ENCODE assay signal across 8 cellular contexts in the genomic region with DNA sequence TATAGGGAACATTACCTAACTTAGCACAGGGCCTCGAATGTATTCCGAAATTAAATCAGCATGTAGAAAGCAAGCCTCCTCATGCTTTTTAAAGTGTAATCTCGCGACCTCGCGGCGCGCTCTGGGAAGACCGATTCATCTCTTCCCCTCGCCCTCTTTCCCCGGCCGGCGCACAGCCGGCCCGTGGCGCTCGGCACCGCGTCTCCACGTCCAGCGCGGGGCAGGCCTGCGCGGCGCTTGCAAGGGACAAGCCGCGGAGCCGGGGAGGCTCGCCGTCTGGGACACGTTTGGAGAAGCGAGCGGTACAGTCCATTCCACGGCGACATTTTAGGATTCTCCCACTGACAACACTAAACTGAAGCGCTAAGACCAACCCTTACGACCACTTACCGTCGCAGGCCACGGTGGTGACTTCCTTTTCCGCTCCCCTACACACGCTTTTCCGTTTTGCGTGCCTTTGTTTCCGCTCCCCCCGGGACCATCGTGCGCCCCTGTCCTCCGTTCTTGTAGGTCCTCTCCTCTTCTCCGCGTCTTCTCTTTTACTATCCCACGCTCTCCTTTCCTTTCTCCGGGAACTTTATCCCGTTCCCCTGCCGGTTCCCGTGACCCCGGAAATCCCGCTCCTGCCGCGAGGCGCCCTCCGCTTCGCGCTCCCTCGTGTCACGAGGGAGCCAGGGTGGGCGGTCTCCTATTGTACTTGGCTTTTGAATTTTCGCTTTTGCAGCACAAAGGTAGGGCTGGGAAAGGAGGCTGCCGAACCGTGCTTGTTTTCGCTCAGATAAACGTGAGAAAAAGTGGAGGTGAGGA. TPM values are rescaled to one million over a fixed set of nuclear protein-coding genes. Genes with fewer than 3 reads are reported as not detected.
DNase-seq lines count a peak whose midpoint lies in the region; ATAC-seq and TF ChIP-seq lines count a peak whose summit lies in the region.

Gene ECHDC1 (minus strand): TSS at position 664 of the 807 bp plus-strand sequence. CDS start 12,581 bp downstream, outside the sequence.

- H3K27me3 ChIP-seq in BJ (ENCODE audit: control insufficient read depth, insufficient read depth, low read length) (no peaks in the 10 kb centered on the region), lung (ENCODE audit: control insufficient read depth, insufficient read depth) (no peaks in the 10 kb centered on the region)

- TF ChIP-seq CTCF in BJ (IDR thresholded peaks at IDR 0.05; ENCODE audit: insufficient read depth, low read depth, low read length), result no peak
- no peak for TF ChIP-seq CTCF in lung (IDR thresholded peaks at IDR 0.05; ENCODE audit: control extremely low read depth, extremely low read depth)

- peak within 1 kb of the TSS; percentile 21 to 90 for H3K27ac ChIP-seq in lung (ENCODE audit: low read depth in 1 of 2, low read length in 1 of 2)

- H3K4me3 ChIP-seq in BJ (ENCODE audit: low read depth, low read length), result peak within 1 kb of the TSS; percentile 71
- H3K4me3 ChIP-seq in lung, result peak within 1 kb of the TSS; percentile 91

- ATAC-seq in GM19324 (IDR thresholded peaks at IDR 0.05; ENCODE audit: low FRiP score, unreplicated experiment), result peak; percentile 88
- ATAC-seq in HG03457 (IDR thresholded peaks at IDR 0.05; ENCODE audit: unreplicated experiment), result peak; percentile 66
- ATAC-seq in lung (ENCODE audit: insufficient read depth, low FRiP score), result peak; percentile 70

- H3K36me3 ChIP-seq in BJ (ENCODE audit: control insufficient read depth, insufficient read depth, low read length) (no peaks in the 10 kb centered on the region), lung (ENCODE audit: control insufficient read depth in 2 of 2, insufficient read depth in 2 of 2, low read length in 2 of 2) (no peaks in the 10 kb centered on the region)

- peak; percentile 17 for DNase-seq in BJ (ENCODE audit: low read depth)
- peak; percentile 59 for DNase-seq in NCI-H526 treated with DMSO at 0.1 percent for 48 hours (lab: John Stamatoyannopoulos, UW)
- peak; percentile 64 for DNase-seq in activated CD4-positive, alpha-beta T cell treated with anti-CD3 and anti-CD28 coated beads, Interleukin-2, amount 50 U/mL, for 1 hour
- DNase-seq in effector CD4-positive, alpha-beta T cell, result peak; percentile 46
- peak; percentile 70 for DNase-seq in lung (ENCODE audit: low spot score)
- peak; percentile 56 to 72 (median 56) for DNase-seq in stimulated activated CD4-positive, alpha-beta T cell treated with anti-CD3 and anti-CD28 coated beads, TNF-alpha, amount 100 ng/mL, for 24 hours (ENCODE audit: low read depth in 3 of 3)

- H3K4me1 ChIP-seq in lung (ENCODE audit: control insufficient read depth in 2 of 2, insufficient read depth in 2 of 2, low read length in 2 of 2), result peaks cover 6 to 17% of the 10 kb centered on the region in 2 donors

- 1% methylated on average over 71 of the region's 72 CpGs for WGBS in lung, 2 donors

- H3K9me3 ChIP-seq in lung (ENCODE audit: control insufficient read depth in 2 of 2, insufficient read depth in 1 of 2, low read length in 1 of 2), result no peaks in the 10 kb centered on the region

- CTCF ChIA-PET in BJ (lab: Yijun Ruan, JAX), result interaction anchor here (1.0 kb wide), 1 partner anchor 40 kb away, joined by 6 read pairs; no protein-coding TSS in a partner anchor

- POLR2A ChIA-PET in BJ (lab: Charles Lee), result no interaction called here

RNA-seq across cellular contexts. Expression of gene ECHDC1, which starts in this region (rescaled TPM):
- 21.5 and 35.6 TPM in 2 replicates for polyA plus RNA-seq in BJ (2011; rRNA removed)
- polyA minus RNA-seq in BJ (2011; rRNA and poly(A)+ RNA removed), result 8.0 and 9.0 TPM in 2 replicates
- 100 to 1,000 TPM in 1 of 2 donors, 10 to 100 TPM in 1; 86.7 to 119 TPM for total RNA-seq in lung
- 10 to 100 TPM; 56.5 to 76.2 TPM for polyA plus RNA-seq in lung

Comparison
In these comparisons a context has a peak if more than half of its experiments do, and no peak if none do; other contexts are left out.
1. Peak in every context shown above with its lines: DNase-seq, ATAC-seq, H3K4me3 ChIP-seq and H3K27ac ChIP-seq.
2. DNase-seq: peak in every context shown above with its lines; median percentile 70 in lung; 64 in activated CD4-positive, alpha-beta T cell treated with anti-CD3 and anti-CD28 coated beads, Interleukin-2, amount 50 U/mL, for 1 hour; 59 in NCI-H526 treated with DMSO at 0.1 percent for 48 hours; 56 in stimulated activated CD4-positive, alpha-beta T cell treated with anti-CD3 and anti-CD28 coated beads, TNF-alpha, amount 100 ng/mL, for 24 hours; 46 in effector CD4-positive, alpha-beta T cell; 17 in BJ.